13 cellular contexts compared by ENCODE assay signal in genomic region chr2:219112070-219112421, GRCh38. TPM values are rescaled to one million over a fixed set of nuclear protein-coding genes. Genes with fewer than 3 reads are reported as not detected.
DNase-seq lines count a peak whose midpoint lies in the region; ATAC-seq, FAIRE-seq and TF ChIP-seq lines count a peak whose summit lies in the region.
"Had no signal": no experiment of that assay in that cellular context is flagged by ENCODE, and none has a peak within 500 bp of the region (broad histone marks: within the 10 kb centered on the region; RNA-seq: fewer than 3 reads in every experiment).

No MANE protein-coding gene starts in this region.

- H3K27me3 ChIP-seq in liver (ENCODE audit: control insufficient read depth in 4 of 4, insufficient read depth in 4 of 4, low read length in 3 of 4) (no peaks in the 10 kb centered on the region), stomach (no peaks in the 10 kb centered on the region), breast epithelium (no peaks in the 10 kb centered on the region)

- no peak for TF ChIP-seq POLR2A in A549 (IDR thresholded peaks at IDR 0.05; ENCODE audit: low read length)
- no peak for TF ChIP-seq POLR2A in stomach (IDR thresholded peaks at IDR 0.05)
- TF ChIP-seq POLR2A in breast epithelium (IDR thresholded peaks at IDR 0.05), result no peak

- FAIRE-seq in A549 (lab: Jason Lieb, UNC), result no peak

- H3K4me1 ChIP-seq in A549 (peaks cover 11% of the 10 kb centered on the region; the same call in 2 of the 3 replicates), liver (ENCODE audit: control insufficient read depth in 4 of 4, insufficient read depth in 4 of 4, low read length in 3 of 4) (peaks cover 5 to 49% (median 27%) of the 10 kb centered on the region in 4 donors), stomach (peaks cover 31 to 71% (median 58%) of the 10 kb centered on the region in 4 donors), breast epithelium (no peaks in the 10 kb centered on the region)

- TF ChIP-seq EP300 in A549 (IDR thresholded peaks at IDR 0.05) (no peak), stomach (IDR thresholded peaks at IDR 0.05) (no peak)

- no peaks in the 10 kb centered on the region for H3K9me3 ChIP-seq in A549
- H3K9me3 ChIP-seq in liver (ENCODE audit: control insufficient read depth in 4 of 4, low read length in 3 of 4), result no peaks in the 10 kb centered on the region
- no peaks in the 10 kb centered on the region for H3K9me3 ChIP-seq in stomach
- H3K9me3 ChIP-seq in breast epithelium, result no peaks in the 10 kb centered on the region

- POLR2A ChIA-PET in A549 (lab: Yijun Ruan, JAX), result no interaction called here

- no peak overlapping the region for H3K9ac ChIP-seq in liver (ENCODE audit: low read depth in 1 of 2, low read length in 2 of 2)

- TF ChIP-seq RAD21 in A549 (conservative IDR thresholded peaks at IDR 0.05 in 1 of 2, IDR thresholded peaks at IDR 0.05 in 1 of 2) (no peak), liver (IDR thresholded peaks at IDR 0.05) (no peak)

- ATAC-seq in A549, result no peak
- no peak for ATAC-seq in activated T-helper 17 cell treated with anti-CD3 and anti-CD28 coated beads, Interleukin-2, amount 50 U/mL, for 72 hours (replicated peaks)
- ATAC-seq in HG03439 (IDR thresholded peaks at IDR 0.05; ENCODE audit: unreplicated experiment), result no peak
- ATAC-seq: CD8-positive, alpha-beta T cell had no signal

- no peak overlapping the region for H3K27ac ChIP-seq in A549
- peak overlapping the region; percentile 79 to 87 for H3K27ac ChIP-seq in liver (ENCODE audit: low read depth in 1 of 2, low read length in 2 of 2)
- H3K27ac ChIP-seq in stomach, result peak overlapping the region in 4 of 5 donors; percentile 34 to 52 (median 40)
- no peak overlapping the region for H3K27ac ChIP-seq in breast epithelium

- TF ChIP-seq CTCF in A549 (IDR thresholded peaks at IDR 0.05) (no peak), liver (IDR thresholded peaks at IDR 0.05; ENCODE audit: low read depth, low read length, missing input control) (no peak), stomach (IDR thresholded peaks at IDR 0.05) (no peak), breast epithelium (IDR thresholded peaks at IDR 0.05) (no peak)

- H3K4me3 Mint-ChIP-seq in activated T-helper 17 cell treated with anti-CD3 and anti-CD28 coated beads, Interleukin-2, amount 50 U/mL, for 72 hours, result no peak overlapping the region
- H3K4me3 Mint-ChIP-seq: CD14-positive monocyte; CD8-positive, alpha-beta T cell; HFFc6 had no signal

- H3K4me1 Mint-ChIP-seq in activated T-helper 17 cell treated with anti-CD3 and anti-CD28 coated beads, Interleukin-2, amount 50 U/mL, for 72 hours, result peaks cover 6% of the 10 kb centered on the region

- no peak overlapping the region for H3K4me3 ChIP-seq in A549
- H3K4me3 ChIP-seq in liver (ENCODE audit: low read depth in 1 of 3, low read length in 3 of 3), result no peak overlapping the region
- no peak overlapping the region for H3K4me3 ChIP-seq in stomach
- no peak overlapping the region for H3K4me3 ChIP-seq in breast epithelium

- intact Hi-C loops in stomach (cut with DNase I; ENCODE audit: low total_unique reads), result loop anchor here (10.0 kb wide), 1 partner anchor 47 kb away; the partner anchor contains the start of gene IHH
- intact Hi-C loops in breast epithelium (cut with DNase I; ENCODE audit: low total_unique reads), result loop anchor here (10.0 kb wide), 1 partner anchor 1223 kb away; no protein-coding TSS in a partner anchor

- CTCF ChIA-PET in A549 (lab: Yijun Ruan, JAX), result interaction anchor here (0.6 to 12.0 kb wide), 10 partner anchors 7 to 260 kb away, joined by 3 to 123 read pairs (median 6); no protein-coding TSS in a partner anchor

- H3K4me2 ChIP-seq in A549, result peak overlapping the region; percentile 43; the same call in 1 of the 3 replicates

- no peaks in the 10 kb centered on the region for H3K9me3 Mint-ChIP-seq in activated T-helper 17 cell treated with anti-CD3 and anti-CD28 coated beads, Interleukin-2, amount 50 U/mL, for 72 hours
- H3K9me3 Mint-ChIP-seq: CD14-positive monocyte; CD8-positive, alpha-beta T cell; HFFc6 had no signal

- H3K36me3 ChIP-seq in liver (ENCODE audit: control insufficient read depth in 4 of 4, insufficient read depth in 3 of 4, low read depth in 1 of 4, low read length in 3 of 4) (no peaks in the 10 kb centered on the region), stomach (no peaks in the 10 kb centered on the region), breast epithelium (no peaks in the 10 kb centered on the region)

- WGBS in A549 (ENCODE audit: missing lambda C conversion rate), result 52% methylated on average over 2 of the region's 2 CpGs
- WGBS in liver, result 57% methylated on average over 2 of the region's 2 CpGs
- 58 to 73% (median 71%) methylated on average over 2 of the region's 2 CpGs for WGBS in stomach, 5 donors

- no peaks in the 10 kb centered on the region for H3K27me3 Mint-ChIP-seq in activated T-helper 17 cell treated with anti-CD3 and anti-CD28 coated beads, Interleukin-2, amount 50 U/mL, for 72 hours

- H3K36me3 Mint-ChIP-seq in activated T-helper 17 cell treated with anti-CD3 and anti-CD28 coated beads, Interleukin-2, amount 50 U/mL, for 72 hours (ENCODE audit: low read depth), result peaks cover 21% of the 10 kb centered on the region

- no peak for DNase-seq in A549 (ENCODE audit: low read depth in 1 of 2, low spot score in 1 of 2)
- no peak for DNase-seq in stomach
- DNase-seq in breast epithelium (ENCODE audit: low spot score in 2 of 2), result no peak
- DNase-seq in NCI-H510A treated with DMSO at 0.1 percent for 48 hours (lab: John Stamatoyannopoulos, UW), result no peak
- DNase-seq: CD8-positive, alpha-beta T cell; HCEC 1CT; HFFc6 had no signal

- H3K27ac Mint-ChIP-seq in activated T-helper 17 cell treated with anti-CD3 and anti-CD28 coated beads, Interleukin-2, amount 50 U/mL, for 72 hours, result peak overlapping the region; percentile 43
- H3K27ac Mint-ChIP-seq: CD8-positive, alpha-beta T cell; HFFc6 had no signal

TF ChIP-seq in A549, 52 proteins besides CTCF, POLR2A, EP300 and RAD21 (continues in another document):
- TF ChIP-seq FOXS1 (CRISPR knock-in tag; IDR thresholded peaks at IDR 0.05) (no peak), MYC (IDR thresholded peaks at IDR 0.05; ENCODE audit: borderline replicate concordance, low read length) (no peak), POLR2AphosphoS2 (conservative IDR thresholded peaks at IDR 0.05; ENCODE audit: low read length) (no peak)

TF ChIP-seq in liver, 16 proteins besides CTCF, POLR2A, EP300 and RAD21 (continues in another document):
- TF ChIP-seq RXRA (IDR thresholded peaks at IDR 0.05), result no peak
- TF ChIP-seq, protein P1, sequence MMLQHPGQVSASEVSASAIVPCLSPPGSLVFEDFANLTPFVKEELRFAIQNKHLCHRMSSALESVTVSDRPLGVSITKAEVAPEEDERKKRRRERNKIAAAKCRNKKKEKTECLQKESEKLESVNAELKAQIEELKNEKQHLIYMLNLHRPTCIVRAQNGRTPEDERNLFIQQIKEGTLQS (IDR thresholded peaks at IDR 0.05), result no peak
- TF ChIP-seq NR2F2 (IDR thresholded peaks at IDR 0.05), result no peak
- TF ChIP-seq SP1 (IDR thresholded peaks at IDR 0.05), result no peak
- TF ChIP-seq TAF1 (conservative IDR thresholded peaks at IDR 0.05), result no peak
- TF ChIP-seq GABPA (IDR thresholded peaks at IDR 0.05 in 1 of 2, conservative IDR thresholded peaks at IDR 0.05 in 1 of 2), result no peak
- TF ChIP-seq FOXA1 (IDR thresholded peaks at IDR 0.05), result no peak
- no peak for TF ChIP-seq HNF4G (IDR thresholded peaks at IDR 0.05)

RNA-seq across cellular contexts. Expression of gene NHEJ1, which starts 48.6 kb away (rescaled TPM):
- polyA plus RNA-seq in A549 (2011; rRNA removed) (31.8 and 34.7 TPM in 2 replicates), A549 (2017; fragmentation: RNase III; extraction: RNeasy Plus Mini Kit Qiagen cat#74134 plus additional on column Dnase treatment) (18.5 to 19.1 TPM (median 18.8 TPM) in 3 replicates), liver (1 to 10 TPM; 6.1 to 8.0 TPM), stomach (10 to 100 TPM; 10.3 to 19.1 (median 10.4) TPM)
- polyA plus RNA-seq in A549 (2012; cell fraction: cytosol; rRNA removed), result 16.2 and 22.3 TPM in 2 replicates
- 7.5 and 9.9 TPM in 2 replicates for polyA plus RNA-seq in A549 (2012; cell fraction: nucleus; rRNA removed)
- 39.6 and 56.0 TPM in 2 replicates for polyA minus RNA-seq in A549 (2011; rRNA and poly(A)+ RNA removed)
- 10 to 100 TPM; 24.1 to 26.6 TPM for total RNA-seq in activated T-helper 17 cell treated with anti-CD3 and anti-CD28 coated beads, Interleukin-2, amount 50 U/mL, for 72 hours
- total RNA-seq in liver (10 to 100 TPM; 11.8 to 13.5 TPM), stomach (10 to 100 TPM in 3 of 5 donors, 1 to 10 TPM in 2; 4.5 to 25.5 (median 13.2) TPM), breast epithelium (10 to 100 TPM; 13.4 to 19.8 (median 17.6) TPM)

RNA-seq across cellular contexts. Expression of gene IHH, which starts 51.3 kb away (rescaled TPM):
- polyA plus RNA-seq in A549 (2011; rRNA removed) (not detected in 2 replicates), A549 (2017; fragmentation: RNase III; extraction: RNeasy Plus Mini Kit Qiagen cat#74134 plus additional on column Dnase treatment) (0.08 to 0.13 TPM (median 0.10 TPM) in 3 replicates), liver (under 1 TPM; 0.51 to 0.82 TPM), stomach (1 to 10 TPM; 6.4 to 9.0 (median 7.8) TPM)
- 0.09 and 0.11 TPM in 2 replicates for polyA plus RNA-seq in A549 (2012; cell fraction: cytosol; rRNA removed)
- 0.50 and 0.58 TPM in 2 replicates for polyA plus RNA-seq in A549 (2012; cell fraction: nucleus; rRNA removed)
- polyA minus RNA-seq in A549 (2011; rRNA and poly(A)+ RNA removed), result 0.12 TPM in 1 of 2 replicates, not detected in the other
- total RNA-seq in activated T-helper 17 cell treated with anti-CD3 and anti-CD28 coated beads, Interleukin-2, amount 50 U/mL, for 72 hours, result under 1 TPM; 0.28 to 0.29 TPM
- total RNA-seq in liver (1 to 10 TPM in 1 of 2 donors, under 1 TPM in 1; 0.75 to 2.4 TPM), stomach (10 to 100 TPM in 4 of 5 donors, under 1 TPM in 1; 0.58 to 59.1 (median 16.5) TPM), breast epithelium (under 1 TPM in 2 of 3 donors, not detected in 1; 0.16 to 0.66 TPM)
- total RNA-seq: CD8-positive, alpha-beta T cell; Daoy; H4; HFFc6 had no signal
- polyA plus RNA-seq: CD14-positive monocyte had no signal

RNA-seq across cellular contexts. Expression of gene SLC23A3, which starts 57.8 kb away (rescaled TPM):
- polyA plus RNA-seq in A549 (2011; rRNA removed) (0.39 and 0.66 TPM in 2 replicates), A549 (2017; fragmentation: RNase III; extraction: RNeasy Plus Mini Kit Qiagen cat#74134 plus additional on column Dnase treatment) (0.80 to 0.90 TPM (median 0.83 TPM) in 3 replicates), liver (under 1 TPM; 0.38 to 0.94 TPM), stomach (1 to 10 TPM in 1 of 3 donors, under 1 TPM in 1, not detected in 1; 0.50 to 2.3 TPM)
- polyA plus RNA-seq in A549 (2012; cell fraction: cytosol; rRNA removed), result 0.17 and 0.23 TPM in 2 replicates
- polyA plus RNA-seq in A549 (2012; cell fraction: nucleus; rRNA removed), result 2.7 and 3.2 TPM in 2 replicates
- polyA minus RNA-seq in A549 (2011; rRNA and poly(A)+ RNA removed), result 1.1 TPM in 2 replicates
- total RNA-seq in activated T-helper 17 cell treated with anti-CD3 and anti-CD28 coated beads, Interleukin-2, amount 50 U/mL, for 72 hours, result 1 to 10 TPM; 2.9 to 7.7 TPM
- total RNA-seq in liver (1 to 10 TPM in 1 of 2 donors, under 1 TPM in 1; 0.23 to 2.4 TPM), stomach (1 to 10 TPM in 2 of 5 donors, under 1 TPM in 3; 0.45 to 4.1 (median 0.92) TPM), breast epithelium (1 to 10 TPM in 2 of 3 donors, under 1 TPM in 1; 0.48 to 3.4 (median 2.0) TPM)
- polyA plus RNA-seq: CD14-positive monocyte had no signal

Comparison
In these comparisons a context has a peak if more than half of its experiments do, and no peak if none do; other contexts are left out.
1. H3K27ac ChIP-seq: peak in liver (2 of 2) and stomach (4 of 5); none in A549 (0 of 2) and breast epithelium (0 of 2).